2 cellular contexts compared by ENCODE assay signal in the genomic region with DNA sequence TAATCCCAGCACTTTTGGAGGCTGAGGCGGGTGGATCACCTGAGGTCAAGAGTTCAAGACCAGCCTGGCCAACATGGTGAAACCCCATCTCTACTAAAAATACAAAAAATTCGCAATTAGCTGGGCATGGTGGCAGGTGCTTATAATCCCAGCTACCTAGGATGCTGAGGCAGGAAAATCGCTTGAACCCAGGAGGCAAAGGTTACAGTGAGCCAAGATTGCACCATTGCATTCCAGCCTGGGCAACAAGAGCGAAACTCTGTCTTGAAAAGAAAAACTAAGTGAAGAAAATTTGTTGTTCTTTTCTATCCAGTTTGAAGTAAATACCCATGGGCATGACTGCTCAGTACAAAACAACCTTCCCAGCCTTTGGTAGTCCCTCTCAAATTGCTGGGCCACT. TPM values are rescaled to one million over a fixed set of nuclear protein-coding genes. Genes with fewer than 3 reads are reported as not detected.
"Had no signal": no experiment of that assay in that cellular context is flagged by ENCODE, and none has a peak within 500 bp of the region (broad histone marks: within the 10 kb centered on the region; RNA-seq: fewer than 3 reads in every experiment).

No MANE protein-coding gene starts in this region.

RNA-seq across cellular contexts. Expression of gene MYRIP, which starts 24.4 kb away (rescaled TPM):
- total RNA-seq: IMR-90, K562 had no signal
- polyA plus RNA-seq: IMR-90 had no signal
